Comparison of ENCODE assay signal across 18 cellular contexts in the genomic region with DNA sequence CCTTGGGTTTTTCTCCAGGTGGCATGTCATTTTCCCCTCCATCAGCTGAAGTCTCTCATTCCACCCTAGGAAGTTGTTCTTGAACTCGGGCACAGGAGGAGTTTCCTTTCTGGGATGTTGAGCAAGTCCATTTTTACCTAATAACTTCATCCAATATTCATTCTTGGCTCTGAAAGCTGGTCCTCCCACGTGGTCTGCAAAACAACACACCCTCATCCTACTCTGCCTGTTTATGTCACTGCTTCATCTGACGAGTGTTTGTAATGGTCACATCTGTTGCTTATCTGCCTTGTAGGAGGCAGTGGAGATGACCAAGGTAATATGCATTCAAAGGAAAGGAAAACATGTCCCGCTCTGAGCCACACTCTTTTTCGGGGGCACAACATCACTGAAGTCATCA.
"Had no signal": no experiment of that assay in that cellular context is flagged by ENCODE, and none has a peak within 500 bp of the region (broad histone marks: within the 10 kb centered on the region; RNA-seq: fewer than 3 reads in every experiment).

No MANE protein-coding gene starts in this region.

- H3K4me1 ChIP-seq: body of pancreas, colonic mucosa, sigmoid colon, spleen, upper lobe of left lung had no signal

- H3K4me3 Mint-ChIP-seq: activated B cell treated with CpG ODN at 0.5 μM for 24 hours; activated CD4-positive, alpha-beta memory T cell treated with anti-CD3 and anti-CD28 coated beads, Interleukin-2, amount 10 ng/mL, durations not matched to agents 7 days and 5 days; activated CD8-positive, alpha-beta memory T cell treated with anti-CD3 and anti-CD28 coated beads, Interleukin-2, amount 10 ng/mL, durations not matched to agents 7 days and 5 days; activated naive CD8-positive, alpha-beta T cell; endodermal cell; natural killer cell; stimulated activated naive B cell treated with anti-CD40 and anti-IgM and Interleukin-4, amounts not matched to agents 10 μg/mL and 1 μg/mL and 100 μg/mL, for 72 hours; T-cell had no signal

- H3K27me3 ChIP-seq: body of pancreas, colonic mucosa, neutrophil, sigmoid colon, spleen, upper lobe of left lung had no signal

- H3K27ac Mint-ChIP-seq: activated B cell treated with CpG ODN at 0.5 μM for 24 hours; activated CD4-positive, alpha-beta memory T cell treated with anti-CD3 and anti-CD28 coated beads, Interleukin-2, amount 10 ng/mL, durations not matched to agents 7 days and 5 days; activated CD8-positive, alpha-beta memory T cell treated with anti-CD3 and anti-CD28 coated beads, Interleukin-2, amount 10 ng/mL, durations not matched to agents 7 days and 5 days; activated naive CD8-positive, alpha-beta T cell; endodermal cell; natural killer cell; stimulated activated naive B cell treated with anti-CD40 and anti-IgM and Interleukin-4, amounts not matched to agents 10 μg/mL and 1 μg/mL and 100 μg/mL, for 72 hours; T-cell had no signal

- H3K36me3 ChIP-seq: colonic mucosa, neutrophil, sigmoid colon, spleen, thoracic aorta, upper lobe of left lung had no signal

- DNase-seq: activated B cell treated with CpG ODN at 0.5 μM for 24 hours; activated CD4-positive, alpha-beta memory T cell treated with anti-CD3 and anti-CD28 coated beads, Interleukin-2, amount 10 ng/mL, durations not matched to agents 7 days and 5 days; activated CD4-positive, alpha-beta T cell treated with anti-CD3 and anti-CD28 coated beads for 4 hours; activated CD8-positive, alpha-beta memory T cell treated with anti-CD3 and anti-CD28 coated beads, Interleukin-2, amount 10 ng/mL, durations not matched to agents 7 days and 5 days; amniotic stem cell; body of pancreas; central memory CD4-positive, alpha-beta T cell; colonic mucosa; endodermal cell; natural killer cell; sigmoid colon; spleen; stimulated activated naive B cell treated with anti-CD40 and anti-IgM and Interleukin-4, amounts not matched to agents 10 μg/mL and 1 μg/mL and 100 μg/mL, for 72 hours; T-cell; upper lobe of left lung had no signal

- H3K36me3 Mint-ChIP-seq: activated naive CD8-positive, alpha-beta T cell; natural killer cell; T-cell had no signal

- H3K27me3 Mint-ChIP-seq: activated B cell treated with CpG ODN at 0.5 μM for 24 hours; activated CD8-positive, alpha-beta memory T cell treated with anti-CD3 and anti-CD28 coated beads, Interleukin-2, amount 10 ng/mL, durations not matched to agents 7 days and 5 days; activated naive CD8-positive, alpha-beta T cell; stimulated activated naive B cell treated with anti-CD40 and anti-IgM and Interleukin-4, amounts not matched to agents 10 μg/mL and 1 μg/mL and 100 μg/mL, for 72 hours had no signal

- H3K9me3 ChIP-seq: body of pancreas, colonic mucosa, neutrophil, sigmoid colon, thoracic aorta, upper lobe of left lung had no signal

- H3K4me1 Mint-ChIP-seq: activated CD4-positive, alpha-beta memory T cell treated with anti-CD3 and anti-CD28 coated beads, Interleukin-2, amount 10 ng/mL, durations not matched to agents 7 days and 5 days; endodermal cell; natural killer cell; T-cell had no signal

- H3K9me3 Mint-ChIP-seq: endodermal cell, natural killer cell had no signal

- H3K4me3 ChIP-seq: body of pancreas, colonic mucosa, sigmoid colon, spleen, thoracic aorta, upper lobe of left lung had no signal

- ATAC-seq: activated CD8-positive, alpha-beta memory T cell treated with anti-CD3 and anti-CD28 coated beads, Interleukin-2, amount 10 ng/mL, durations not matched to agents 7 days and 5 days; body of pancreas; natural killer cell; stimulated activated naive B cell treated with anti-CD40 and anti-IgM and Interleukin-4, amounts not matched to agents 10 μg/mL and 1 μg/mL and 100 μg/mL, for 72 hours; T-cell had no signal
